ENCODE assay signal across 14 cellular contexts in the genomic region with DNA sequence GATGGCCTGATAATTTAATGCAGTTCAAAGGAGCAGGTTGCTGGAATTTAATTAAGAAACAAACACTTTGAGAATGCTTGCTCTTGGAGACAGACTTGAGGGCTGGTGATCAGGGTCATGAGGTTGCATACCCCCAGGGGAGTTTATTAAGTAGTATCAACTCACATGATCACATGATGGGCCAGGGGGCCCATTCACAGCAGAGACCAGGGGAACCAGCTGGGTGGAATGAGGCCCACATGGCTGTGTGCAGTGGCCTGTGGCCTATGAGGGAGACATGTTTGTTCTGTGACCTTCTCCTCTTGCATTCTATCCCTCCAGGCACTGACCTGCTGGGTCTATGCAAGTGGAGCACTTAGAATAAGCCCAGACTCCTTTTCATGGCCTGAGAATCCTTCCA.
DNase-seq lines count a peak whose midpoint lies in the region; ATAC-seq lines count a peak whose summit lies in the region.
"Had no signal": no experiment of that assay in that cellular context is flagged by ENCODE, and none has a peak within 500 bp of the region (broad histone marks: within the 10 kb centered on the region; RNA-seq: fewer than 3 reads in every experiment).

No MANE protein-coding gene starts in this region.

- ATAC-seq in GM21737 (IDR thresholded peaks at IDR 0.05; ENCODE audit: unreplicated experiment) (no peak), GM18907 (IDR thresholded peaks at IDR 0.05; ENCODE audit: unreplicated experiment) (no peak), HG03196 (IDR thresholded peaks at IDR 0.05; ENCODE audit: unreplicated experiment) (no peak)
- ATAC-seq: A549, GM23338, HepG2 had no signal

- peak; percentile 55 for DNase-seq in NCI-H2171 treated with DMSO at 0.1 percent for 48 hours (lab: John Stamatoyannopoulos, UW)
- peak; percentile 93 for DNase-seq in NCI-H82 (lab: John Stamatoyannopoulos, UW)
- DNase-seq in left kidney (ENCODE audit: low read depth, low spot score), result peak; percentile 72
- DNase-seq: BE2C; CD4-positive, alpha-beta memory T cell; DND-41; GF-D8; H7 had no signal
